Comparison of ENCODE assay signal across 16 cellular contexts in genomic region chr3:160312014-160312624, GRCh38.
"Had no signal": no experiment of that assay in that cellular context is flagged by ENCODE, and none has a peak within 500 bp of the region (broad histone marks: within the 10 kb centered on the region; RNA-seq: fewer than 3 reads in every experiment).

No MANE protein-coding gene starts in this region.

- H3K9me3 ChIP-seq: mucosa of descending colon, neutrophil, testis, upper lobe of right lung had no signal

- ATAC-seq: foreskin keratinocyte; left colon; mucosa of descending colon; naive thymus-derived CD8-positive, alpha-beta T cell; upper lobe of right lung had no signal

- H3K36me3 ChIP-seq: cardiac muscle cell, neutrophil, upper lobe of right lung had no signal

- FAIRE-seq: astrocyte had no signal

- DNase-seq: activated CD4-positive, CD25-positive, alpha-beta regulatory T cell treated with anti-CD3 and anti-CD28 coated beads, Interleukin-2, amount 50 U/mL, for 72 hours; activated T-cell treated with anti-CD3 and anti-CD28 coated beads, Interleukin-2, amount 50 U/mL, for 1 hour; foreskin keratinocyte; head of caudate nucleus; left colon; mucosa of descending colon; naive thymus-derived CD8-positive, alpha-beta T cell; retina; stimulated activated CD4-positive, alpha-beta T cell treated with anti-CD3 and anti-CD28 coated beads, Interleukin-4, amount 100 ng/mL, for 1 hour; stimulated activated CD8-positive, alpha-beta memory T cell treated with anti-CD3 and anti-CD28 coated beads, Interleukin-4, amount 100 ng/mL, for 48 hours; testis; upper lobe of right lung had no signal

- H3K4me3 ChIP-seq: cardiac muscle cell, mucosa of descending colon, testis, upper lobe of right lung had no signal

- H3K27me3 ChIP-seq: cardiac muscle cell, foreskin keratinocyte, neutrophil, testis, upper lobe of right lung had no signal

- H3K27ac ChIP-seq: cardiac muscle cell, foreskin keratinocyte, neutrophil, testis, upper lobe of right lung had no signal

- H3K27ac Mint-ChIP-seq: stimulated activated naive CD8-positive, alpha-beta T cell treated with anti-CD3 and anti-CD28 coated beads, Interleukin-15, Interleukin-2, amounts not matched to agents 100 ng/mL and 50 ng/mL, for 24 hours had no signal

- H3K4me1 ChIP-seq: foreskin keratinocyte, testis, upper lobe of right lung had no signal
